ENCODE assay signal across 11 cellular contexts in genomic region chr7:23135765-23136164, GRCh38.
"Had no signal": no experiment of that assay in that cellular context is flagged by ENCODE, and none has a peak within 500 bp of the region (broad histone marks: within the 10 kb centered on the region; RNA-seq: fewer than 3 reads in every experiment).

No MANE protein-coding gene starts in this region.

- DNase-seq: effector memory CD8-positive, alpha-beta T cell; foreskin fibroblast; mammary epithelial cell; mucosa of descending colon; naive thymus-derived CD8-positive, alpha-beta T cell; posterior cingulate gyrus; sigmoid colon; stimulated activated CD4-positive, alpha-beta T cell treated with anti-CD3 and anti-CD28 coated beads, Interleukin-12 subunit alpha, Interleukin-12 subunit beta, amount 100 ng/mL, for 4 hours; stimulated activated naive CD4-positive, alpha-beta T cell treated with Interleukin-2 at 50 U/mL for 16 hours had no signal

- H3K4me3 ChIP-seq: esophagus muscularis mucosa, mucosa of descending colon, sigmoid colon, skin epidermis had no signal

- H3K27me3 ChIP-seq: esophagus muscularis mucosa, sigmoid colon had no signal
